ENCODE assay signal across 24 cellular contexts in the genomic region with DNA sequence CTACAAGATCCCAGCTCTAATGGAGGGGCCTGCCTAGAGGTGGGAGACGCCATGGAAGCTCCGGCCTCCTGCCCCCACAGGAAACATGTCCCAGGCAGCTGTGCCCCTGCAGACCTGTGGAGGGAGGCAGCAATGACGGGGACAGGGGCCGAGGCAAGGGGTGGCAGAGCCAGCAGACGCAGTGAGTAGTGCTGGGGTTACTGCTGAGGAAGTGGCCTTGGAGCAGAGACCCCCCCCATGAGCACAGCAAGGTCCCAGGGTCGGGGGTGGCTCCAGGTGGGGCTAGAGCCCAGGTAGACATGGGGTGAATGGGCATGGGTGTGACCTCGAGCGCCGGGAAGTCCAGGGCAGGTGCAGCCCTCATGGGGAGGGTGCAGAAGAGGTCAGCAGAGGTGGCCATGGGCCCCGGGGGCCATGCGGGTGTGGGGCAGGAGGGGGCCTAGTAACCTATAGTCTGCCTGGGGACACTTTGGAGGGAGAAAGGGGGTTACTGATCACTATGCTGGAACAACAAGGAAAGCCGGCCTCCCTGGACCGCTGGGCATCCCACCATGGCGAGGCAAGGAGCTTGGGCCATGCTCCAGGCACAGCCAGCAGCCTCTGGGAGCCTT. TPM values are rescaled to one million over a fixed set of nuclear protein-coding genes. Genes with fewer than 3 reads are reported as not detected.
DNase-seq lines count a peak whose midpoint lies in the region; ATAC-seq and TF ChIP-seq lines count a peak whose summit lies in the region.
"Had no signal": no experiment of that assay in that cellular context is flagged by ENCODE, and none has a peak within 500 bp of the region (broad histone marks: within the 10 kb centered on the region; RNA-seq: fewer than 3 reads in every experiment).

No MANE protein-coding gene starts in this region.

- TF ChIP-seq EP300 in stomach (IDR thresholded peaks at IDR 0.05), result no peak

- H3K27me3 ChIP-seq in adrenal gland (no peaks in the 10 kb centered on the region), stomach (no peaks in the 10 kb centered on the region), MM.1S (replicated peaks; ENCODE audit: insufficient read depth, low read length) (peaks cover 51% of the 10 kb centered on the region)
- H3K27me3 ChIP-seq: uterus had no signal

- H3K36me3 ChIP-seq in adrenal gland (replicated peaks in 1 of 2) (no peaks in the 10 kb centered on the region), stomach (no peaks in the 10 kb centered on the region), MM.1S (replicated peaks; ENCODE audit: insufficient read depth, low read length) (no peaks in the 10 kb centered on the region)
- H3K36me3 ChIP-seq: uterus had no signal

- TF ChIP-seq POLR2A in adrenal gland (IDR thresholded peaks at IDR 0.05), result no peak
- TF ChIP-seq POLR2A in stomach (IDR thresholded peaks at IDR 0.05), result no peak

- no peak overlapping the region for H3K9ac ChIP-seq in MM.1S (ENCODE audit: low read length)
- H3K9ac ChIP-seq: KMS-11 had no signal

- H3K4me2 ChIP-seq in MM.1S (ENCODE audit: low read depth, low read length), result no peak overlapping the region
- H3K4me2 ChIP-seq: KMS-11 had no signal

- TF ChIP-seq CTCF in adrenal gland (IDR thresholded peaks at IDR 0.05), result no peak
- no peak for TF ChIP-seq CTCF in stomach (IDR thresholded peaks at IDR 0.05)
- no peak for TF ChIP-seq CTCF in MM.1S (IDR thresholded peaks at IDR 0.05; ENCODE audit: low read length)

- H3K9me2 ChIP-seq in MM.1S (replicated peaks; ENCODE audit: insufficient read depth, low read length), result no peaks in the 10 kb centered on the region

- H3K79me2 ChIP-seq in MM.1S (ENCODE audit: low read length), result no peaks in the 10 kb centered on the region

- no peaks in the 10 kb centered on the region for H4K20me1 ChIP-seq in MM.1S (ENCODE audit: insufficient read depth, low read length)

- intact Hi-C loops in adrenal gland (cut with DNase I), result no loop called here
- intact Hi-C loops in stomach (cut with DNase I; ENCODE audit: low total_unique reads), result no loop called here

- WGBS in adrenal gland, 4 donors, result 84 to 87% (median 85%) methylated on average over 13 to 14 of the region's 14 CpGs
- WGBS in stomach, 5 donors, result 71 to 84% (median 79%) methylated on average over 13 to 14 of the region's 14 CpGs

- H3K27ac ChIP-seq in adrenal gland (no peak overlapping the region), stomach (no peak overlapping the region), MM.1S (ENCODE audit: low read length) (no peak overlapping the region)
- H3K27ac ChIP-seq: KMS-11, psoas muscle, uterus had no signal

- H2AFZ ChIP-seq in MM.1S (ENCODE audit: low read length), result no peak overlapping the region

- H3K9me3 ChIP-seq in adrenal gland (replicated peaks in 1 of 3) (no peaks in the 10 kb centered on the region), stomach (no peaks in the 10 kb centered on the region), MM.1S (replicated peaks; ENCODE audit: insufficient read depth, low read length) (no peaks in the 10 kb centered on the region)
- H3K9me3 ChIP-seq: psoas muscle, uterus had no signal

- ATAC-seq in left lobe of liver, result no peak
- ATAC-seq in HG02840 (IDR thresholded peaks at IDR 0.05; ENCODE audit: low FRiP score, unreplicated experiment), result no peak
- ATAC-seq: activated T-cell treated with anti-CD3 and anti-CD28 coated beads, Interleukin-2, amount 50 U/mL, for 4 hours; psoas muscle had no signal

- H3K4me1 ChIP-seq in adrenal gland (replicated peaks in 1 of 2) (no peaks in the 10 kb centered on the region), stomach (no peaks in the 10 kb centered on the region), MM.1S (ENCODE audit: low read length) (no peaks in the 10 kb centered on the region)
- H3K4me1 ChIP-seq: psoas muscle, uterus had no signal

- H3K4me3 ChIP-seq in adrenal gland, result no peak overlapping the region
- no peak overlapping the region for H3K4me3 ChIP-seq in stomach
- no peak overlapping the region for H3K4me3 ChIP-seq in MM.1S (ENCODE audit: low read length)
- H3K4me3 ChIP-seq: psoas muscle, uterus had no signal

- DNase-seq in activated gamma-delta T cell treated with Interleukin-2 at 50 U/mL for 16 hours (peak; percentile 2), activated gamma-delta T cell (lab: John Stamatoyannopoulos, UW) (no peak), adrenal gland (peak in 6 of 7 donors; percentile 2 to 21 (median 8)), left lobe of liver (ENCODE audit: low spot score) (peak; percentile 35), stomach (peak; percentile 18), MM.1S (no peak), dermis blood vessel endothelial cell (no peak)
- DNase-seq: activated CD4-positive, alpha-beta T cell treated with anti-CD3 and anti-CD28 coated beads, Interleukin-2, amount 50 U/mL, for 1 hour; activated T-cell treated with anti-CD3 and anti-CD28 coated beads, Interleukin-2, amount 50 U/mL, for 4 hours; C1 segment of cervical spinal cord; H7; kidney glomerular epithelial cell; midbrain; MV-4-11; NCI-H187 treated with DMSO at 0.1 percent for 48 hours; NCI-H2227 treated with DMSO at 0.1 percent for 48 hours; NCI-H82; nephron progenitor cell; psoas muscle; SIG-M5 had no signal

- no peaks in the 10 kb centered on the region for H3F3A ChIP-seq in MM.1S (ENCODE audit: insufficient read depth, low read length)

RNA-seq across cellular contexts. Expression of a gene that starts 45.5 kb away (rescaled TPM):
- 1 to 10 TPM in 1 of 8 donors, under 1 TPM in 7; 0.18 to 2.7 (median 0.74) TPM for total RNA-seq in adrenal gland
- polyA plus RNA-seq in adrenal gland, result 1 to 10 TPM in 2 of 3 donors, under 1 TPM in 1; 0.86 to 7.0 (median 2.1) TPM
- 0.28 TPM for total RNA-seq in left lobe of liver
- 1 to 10 TPM in 1 of 5 donors, under 1 TPM in 3, not detected in 1; 0.43 to 1.1 (median 0.51) TPM for total RNA-seq in stomach
- under 1 TPM in 2 of 3 donors, not detected in 1; 0.18 to 0.19 TPM for polyA plus RNA-seq in stomach
- total RNA-seq in dermis blood vessel endothelial cell, result 0.05 TPM in 1 of 2 replicates, not detected in the other
- total RNA-seq: HT-29 had no signal

Comparison
In these comparisons a context has a peak if more than half of its experiments do, and no peak if none do; other contexts are left out.
1. DNase-seq: peak in activated gamma-delta T cell treated with Interleukin-2 at 50 U/mL for 16 hours (single experiment), adrenal gland (6 of 7), left lobe of liver (single experiment) and stomach (single experiment); none in activated gamma-delta T cell (single experiment), MM.1S (single experiment) and dermis blood vessel endothelial cell (single experiment).